1 cellular context compared by ENCODE assay signal in the genomic region with DNA sequence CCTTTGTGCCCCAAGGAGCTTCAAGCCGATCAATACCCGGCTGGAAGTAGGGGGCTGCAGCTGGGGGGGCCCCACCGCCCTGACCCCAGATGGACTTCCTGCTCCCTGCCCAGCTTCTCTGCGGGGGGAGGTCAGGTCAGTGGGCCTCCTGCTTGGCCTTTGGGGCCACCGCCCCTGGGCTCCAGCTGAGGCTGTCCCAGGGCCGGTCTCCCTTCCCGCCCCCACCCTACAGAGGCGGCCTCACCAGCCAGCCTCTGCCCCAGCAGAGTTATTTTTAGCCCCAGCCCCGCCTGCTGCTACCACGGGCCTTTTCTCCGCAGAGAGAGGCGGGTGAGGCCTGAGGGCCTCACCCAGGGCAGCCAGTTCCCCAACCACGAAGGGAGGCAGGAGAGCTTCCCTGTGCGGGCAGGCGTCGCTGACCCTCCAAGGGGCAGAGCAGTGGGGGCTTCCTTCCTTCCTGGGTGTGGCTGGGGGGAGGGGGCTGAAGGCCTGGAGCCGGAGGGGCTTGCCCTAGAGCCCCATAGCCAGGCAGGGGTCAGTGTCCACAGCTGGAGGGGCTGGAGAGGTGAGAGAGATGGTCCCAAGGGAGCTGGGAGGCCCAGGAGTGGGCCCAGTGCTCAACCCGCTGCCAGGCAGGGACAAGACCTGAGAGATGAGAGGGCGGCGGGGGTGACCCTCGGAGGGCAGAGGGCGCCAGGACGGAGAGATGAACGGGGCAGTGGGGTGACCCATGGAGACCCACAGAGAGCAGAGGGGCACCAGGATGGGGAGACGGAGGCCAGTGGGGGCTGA.
TF ChIP-seq lines count a peak whose summit lies in the region.

No MANE protein-coding gene starts in this region.

TF ChIP-seq in K562, 482 proteins besides CTCF, POLR2A, EP300 and RAD21 (continued from another document):
- TF ChIP-seq, protein P1, sequence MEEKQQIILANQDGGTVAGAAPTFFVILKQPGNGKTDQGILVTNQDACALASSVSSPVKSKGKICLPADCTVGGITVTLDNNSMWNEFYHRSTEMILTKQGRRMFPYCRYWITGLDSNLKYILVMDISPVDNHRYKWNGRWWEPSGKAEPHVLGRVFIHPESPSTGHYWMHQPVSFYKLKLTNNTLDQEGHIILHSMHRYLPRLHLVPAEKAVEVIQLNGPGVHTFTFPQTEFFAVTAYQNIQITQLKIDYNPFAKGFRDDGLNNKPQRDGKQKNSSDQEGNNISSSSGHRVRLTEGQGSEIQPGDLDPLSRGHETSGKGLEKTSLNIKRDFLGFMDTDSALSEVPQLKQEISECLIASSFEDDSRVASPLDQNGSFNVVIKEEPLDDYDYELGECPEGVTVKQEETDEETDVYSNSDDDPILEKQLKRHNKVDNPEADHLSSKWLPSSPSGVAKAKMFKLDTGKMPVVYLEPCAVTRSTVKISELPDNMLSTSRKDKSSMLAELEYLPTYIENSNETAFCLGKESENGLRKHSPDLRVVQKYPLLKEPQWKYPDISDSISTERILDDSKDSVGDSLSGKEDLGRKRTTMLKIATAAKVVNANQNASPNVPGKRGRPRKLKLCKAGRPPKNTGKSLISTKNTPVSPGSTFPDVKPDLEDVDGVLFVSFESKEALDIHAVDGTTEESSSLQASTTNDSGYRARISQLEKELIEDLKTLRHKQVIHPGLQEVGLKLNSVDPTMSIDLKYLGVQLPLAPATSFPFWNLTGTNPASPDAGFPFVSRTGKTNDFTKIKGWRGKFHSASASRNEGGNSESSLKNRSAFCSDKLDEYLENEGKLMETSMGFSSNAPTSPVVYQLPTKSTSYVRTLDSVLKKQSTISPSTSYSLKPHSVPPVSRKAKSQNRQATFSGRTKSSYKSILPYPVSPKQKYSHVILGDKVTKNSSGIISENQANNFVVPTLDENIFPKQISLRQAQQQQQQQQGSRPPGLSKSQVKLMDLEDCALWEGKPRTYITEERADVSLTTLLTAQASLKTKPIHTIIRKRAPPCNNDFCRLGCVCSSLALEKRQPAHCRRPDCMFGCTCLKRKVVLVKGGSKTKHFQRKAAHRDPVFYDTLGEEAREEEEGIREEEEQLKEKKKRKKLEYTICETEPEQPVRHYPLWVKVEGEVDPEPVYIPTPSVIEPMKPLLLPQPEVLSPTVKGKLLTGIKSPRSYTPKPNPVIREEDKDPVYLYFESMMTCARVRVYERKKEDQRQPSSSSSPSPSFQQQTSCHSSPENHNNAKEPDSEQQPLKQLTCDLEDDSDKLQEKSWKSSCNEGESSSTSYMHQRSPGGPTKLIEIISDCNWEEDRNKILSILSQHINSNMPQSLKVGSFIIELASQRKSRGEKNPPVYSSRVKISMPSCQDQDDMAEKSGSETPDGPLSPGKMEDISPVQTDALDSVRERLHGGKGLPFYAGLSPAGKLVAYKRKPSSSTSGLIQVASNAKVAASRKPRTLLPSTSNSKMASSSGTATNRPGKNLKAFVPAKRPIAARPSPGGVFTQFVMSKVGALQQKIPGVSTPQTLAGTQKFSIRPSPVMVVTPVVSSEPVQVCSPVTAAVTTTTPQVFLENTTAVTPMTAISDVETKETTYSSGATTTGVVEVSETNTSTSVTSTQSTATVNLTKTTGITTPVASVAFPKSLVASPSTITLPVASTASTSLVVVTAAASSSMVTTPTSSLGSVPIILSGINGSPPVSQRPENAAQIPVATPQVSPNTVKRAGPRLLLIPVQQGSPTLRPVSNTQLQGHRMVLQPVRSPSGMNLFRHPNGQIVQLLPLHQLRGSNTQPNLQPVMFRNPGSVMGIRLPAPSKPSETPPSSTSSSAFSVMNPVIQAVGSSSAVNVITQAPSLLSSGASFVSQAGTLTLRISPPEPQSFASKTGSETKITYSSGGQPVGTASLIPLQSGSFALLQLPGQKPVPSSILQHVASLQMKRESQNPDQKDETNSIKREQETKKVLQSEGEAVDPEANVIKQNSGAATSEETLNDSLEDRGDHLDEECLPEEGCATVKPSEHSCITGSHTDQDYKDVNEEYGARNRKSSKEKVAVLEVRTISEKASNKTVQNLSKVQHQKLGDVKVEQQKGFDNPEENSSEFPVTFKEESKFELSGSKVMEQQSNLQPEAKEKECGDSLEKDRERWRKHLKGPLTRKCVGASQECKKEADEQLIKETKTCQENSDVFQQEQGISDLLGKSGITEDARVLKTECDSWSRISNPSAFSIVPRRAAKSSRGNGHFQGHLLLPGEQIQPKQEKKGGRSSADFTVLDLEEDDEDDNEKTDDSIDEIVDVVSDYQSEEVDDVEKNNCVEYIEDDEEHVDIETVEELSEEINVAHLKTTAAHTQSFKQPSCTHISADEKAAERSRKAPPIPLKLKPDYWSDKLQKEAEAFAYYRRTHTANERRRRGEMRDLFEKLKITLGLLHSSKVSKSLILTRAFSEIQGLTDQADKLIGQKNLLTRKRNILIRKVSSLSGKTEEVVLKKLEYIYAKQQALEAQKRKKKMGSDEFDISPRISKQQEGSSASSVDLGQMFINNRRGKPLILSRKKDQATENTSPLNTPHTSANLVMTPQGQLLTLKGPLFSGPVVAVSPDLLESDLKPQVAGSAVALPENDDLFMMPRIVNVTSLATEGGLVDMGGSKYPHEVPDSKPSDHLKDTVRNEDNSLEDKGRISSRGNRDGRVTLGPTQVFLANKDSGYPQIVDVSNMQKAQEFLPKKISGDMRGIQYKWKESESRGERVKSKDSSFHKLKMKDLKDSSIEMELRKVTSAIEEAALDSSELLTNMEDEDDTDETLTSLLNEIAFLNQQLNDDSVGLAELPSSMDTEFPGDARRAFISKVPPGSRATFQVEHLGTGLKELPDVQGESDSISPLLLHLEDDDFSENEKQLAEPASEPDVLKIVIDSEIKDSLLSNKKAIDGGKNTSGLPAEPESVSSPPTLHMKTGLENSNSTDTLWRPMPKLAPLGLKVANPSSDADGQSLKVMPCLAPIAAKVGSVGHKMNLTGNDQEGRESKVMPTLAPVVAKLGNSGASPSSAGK (IDR thresholded peaks at IDR 0.05) = peak; percentile 36; the same call in 1 of the 2 replicates
- TF ChIP-seq NRF1 (conservative IDR thresholded peaks at IDR 0.05 in 1 of 2, IDR thresholded peaks at IDR 0.05 in 1 of 2) = 0 out of 4 replicates have a peak, but pooled peaks of 1 of the 2 experiments have one; percentile 32
- no peak for TF ChIP-seq RFX1 (IDR thresholded peaks at IDR 0.05)
- TF ChIP-seq ZNF263 (CRISPR knock-in tag; IDR thresholded peaks at IDR 0.05; ENCODE audit: borderline replicate concordance) = no peak
